In the genomic region with DNA sequence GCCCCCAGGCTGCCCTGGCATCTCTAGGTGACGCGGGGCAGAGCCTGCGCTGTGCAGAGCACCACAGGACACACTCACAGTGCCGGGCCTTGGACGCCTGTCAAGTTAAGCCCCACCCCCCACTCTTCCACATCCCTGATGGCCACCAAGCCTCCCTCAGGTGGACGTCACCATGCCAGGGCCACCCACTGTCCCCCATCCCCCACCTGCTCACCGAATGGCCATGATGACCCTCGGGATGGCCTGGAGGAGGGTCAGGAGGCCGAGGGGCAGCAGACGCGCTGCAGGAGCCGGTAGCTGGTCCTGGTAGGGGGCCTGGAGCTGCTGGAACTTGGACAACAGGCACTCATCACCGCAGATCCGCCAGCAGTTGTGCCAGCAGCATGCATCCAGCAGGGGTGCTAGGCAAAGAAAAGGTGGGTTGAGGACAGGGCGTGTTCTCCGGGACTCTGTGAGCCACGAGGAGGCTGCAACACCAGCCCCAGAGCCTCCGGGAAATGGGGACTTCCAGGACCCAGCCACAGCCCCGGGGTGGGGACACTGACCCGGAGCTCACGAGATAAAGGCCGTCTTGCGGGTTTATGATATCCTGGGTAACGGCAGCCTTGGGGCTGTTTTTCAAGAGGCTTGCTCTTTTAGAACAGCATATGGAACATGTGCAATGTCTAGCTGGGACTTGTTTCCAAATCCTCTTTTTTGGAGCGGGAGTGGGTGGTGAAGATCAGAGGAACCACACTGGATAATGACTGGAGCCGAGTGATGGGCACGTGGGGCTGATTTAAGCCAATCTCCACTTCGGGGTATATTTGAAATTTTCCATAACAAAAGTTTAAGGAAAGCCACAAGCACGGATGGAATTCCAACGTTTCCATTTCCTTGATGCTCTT, we compare ENCODE assay signal across 13 cellular contexts. TPM values are rescaled to one million over a fixed set of nuclear protein-coding genes. Genes with fewer than 3 reads are reported as not detected.
DNase-seq lines count a peak whose midpoint lies in the region; ATAC-seq, FAIRE-seq and TF ChIP-seq lines count a peak whose summit lies in the region.
"Had no signal": no experiment of that assay in that cellular context is flagged by ENCODE, and none has a peak within 500 bp of the region (broad histone marks: within the 10 kb centered on the region; RNA-seq: fewer than 3 reads in every experiment).

No MANE protein-coding gene starts in this region.

- TF ChIP-seq EP300 in K562 (IDR thresholded peaks at IDR 0.05; ENCODE audit: low read length) (peak; percentile 51; the same call in 1 of the 2 replicates), HepG2 (IDR thresholded peaks at IDR 0.05; ENCODE audit: low read depth in 2 of 2, low read length in 2 of 2) (no peak), HepG2 (CRISPR knock-in tag; IDR thresholded peaks at IDR 0.05; ENCODE audit: borderline replicate concordance) (no peak)

- TF ChIP-seq CTCF in HCT116 (IDR thresholded peaks at IDR 0.05 in 2 of 3, conservative IDR thresholded peaks at IDR 0.05 in 1 of 3; ENCODE audit: borderline replicate concordance in 1 of 3, insufficient read depth in 1 of 3, low read depth in 2 of 3, low read length in 2 of 3) (peak in 2 of 3 experiments; percentile 25 to 26; a peak in 4 of 6 replicates), K562 (IDR thresholded peaks at IDR 0.05 in 2 of 3, conservative IDR thresholded peaks at IDR 0.05 in 1 of 3; ENCODE audit: insufficient read depth in 2 of 3, low read depth in 1 of 3, low read length in 3 of 3) (peak; percentile 64 to 67 (median 66)), HepG2 (CRISPR knock-in tag; IDR thresholded peaks at IDR 0.05) (no peak)

- H2AFZ ChIP-seq in HCT116 (ENCODE audit: low read depth, low read length, poor library complexity, severe bottlenecking) (no peak overlapping the region), K562 (ENCODE audit: low read depth, low read length) (peak overlapping the region; percentile 95), HepG2 (ENCODE audit: low read length) (no peak overlapping the region)

- POLR2A ChIA-PET in HCT116 (lab: Charles Lee) (no interaction called here), K562 (lab: Yijun Ruan, JAX) (interaction anchor here (0.6 to 4.5 kb wide), 8 partner anchors 11 to 595 kb away, joined by 3 to 42 read pairs (median 4); partner anchors contain the start of gene C16orf95), HepG2 (lab: Yijun Ruan, JAX) (no interaction called here)

- ATAC-seq in HCT116, result peak; percentile 81
- ATAC-seq in K562, result peak; percentile 91
- ATAC-seq in HepG2, result peak; percentile 68
- no peak for ATAC-seq in GM18502 (IDR thresholded peaks at IDR 0.05; ENCODE audit: poor library complexity, unreplicated experiment)

- H3K9me3 ChIP-seq in BLaER1 (peaks cover 11% of the 10 kb centered on the region), HCT116 (ENCODE audit: control insufficient read depth in 1 of 2, insufficient read depth in 1 of 2, low read depth in 1 of 2, low read length in 2 of 2) (peaks cover 0 to 4% of the 10 kb centered on the region in 2 experiments; a peak in 1 of 4 replicates), K562 (replicated peaks; ENCODE audit: control insufficient read depth, insufficient read depth, low read depth, low read length) (peaks cover 6% of the 10 kb centered on the region), HepG2 (ENCODE audit: low read length) (no peaks in the 10 kb centered on the region)

- H3K79me2 ChIP-seq in HCT116 (ENCODE audit: insufficient read depth, low read length), result no peaks in the 10 kb centered on the region
- H3K79me2 ChIP-seq in K562 (ENCODE audit: control insufficient read depth, insufficient read depth, low read length), result peaks cover 22% of the 10 kb centered on the region
- no peaks in the 10 kb centered on the region for H3K79me2 ChIP-seq in HepG2 (ENCODE audit: insufficient read depth, low read length)

- no peak overlapping the region for H3K27ac ChIP-seq in BLaER1
- H3K27ac ChIP-seq in HCT116 (ENCODE audit: low read depth, low read length), result no peak overlapping the region
- peak overlapping the region; percentile 84 for H3K27ac ChIP-seq in K562 (ENCODE audit: extremely low read depth, low read depth, low read length)
- H3K27ac ChIP-seq in HepG2 (ENCODE audit: extremely low read length, insufficient read depth, low read length), result no peak overlapping the region
- H3K27ac ChIP-seq: left ventricle myocardium inferior had no signal

- H3K9ac ChIP-seq in BLaER1 (no peak overlapping the region), HCT116 (ENCODE audit: low read length) (no peak overlapping the region), K562 (ENCODE audit: insufficient read depth in 1 of 2, low read depth in 2 of 2, low read length in 2 of 2) (peak overlapping the region; percentile 81 to 90), HepG2 (ENCODE audit: insufficient read depth, low read depth, low read length) (no peak overlapping the region)

- no peak overlapping the region for H3K4me3 ChIP-seq in BLaER1
- no peak overlapping the region for H3K4me3 ChIP-seq in HCT116 (replicated peaks in 1 of 2; ENCODE audit: low read depth in 1 of 2, low read length in 2 of 2)
- H3K4me3 ChIP-seq in K562, result peak overlapping the region; percentile 44
- H3K4me3 ChIP-seq in HepG2 (replicated peaks in 1 of 3; ENCODE audit: insufficient read depth in 1 of 3, low read depth in 2 of 3, low read length in 3 of 3), result no peak overlapping the region
- H3K4me3 ChIP-seq: left ventricle myocardium inferior had no signal

- FAIRE-seq in K562 (lab: Jason Lieb, UNC) (peak; percentile 87), HepG2 (lab: Jason Lieb, UNC) (no peak)
- FAIRE-seq: endometrium, G401.6 had no signal

- H3K4me2 ChIP-seq in BLaER1, result peak overlapping the region; percentile 69; the same call in 1 of the 2 replicates
- no peak overlapping the region for H3K4me2 ChIP-seq in HCT116 (ENCODE audit: low read length)
- peak overlapping the region; percentile 93 for H3K4me2 ChIP-seq in K562 (ENCODE audit: insufficient read depth, low read length)
- H3K4me2 ChIP-seq in HepG2 (ENCODE audit: low read depth, low read length), result no peak overlapping the region

- intact Hi-C loops in HCT116 (cut with micrococcal nuclease), result no loop called here
- intact Hi-C loops in K562 (cut with micrococcal nuclease), result no loop called here
- intact Hi-C loops in HepG2 (cut with micrococcal nuclease; ENCODE audit: unreplicated experiment), result no loop called here

- no peaks in the 10 kb centered on the region for H4K20me1 ChIP-seq in BLaER1
- H4K20me1 ChIP-seq in HCT116 (ENCODE audit: insufficient read depth), result no peaks in the 10 kb centered on the region
- no peaks in the 10 kb centered on the region for H4K20me1 ChIP-seq in K562 (replicated peaks; ENCODE audit: control insufficient read depth, insufficient read depth, low read length)
- H4K20me1 ChIP-seq in HepG2 (ENCODE audit: insufficient read depth, low read length), result no peaks in the 10 kb centered on the region

- TF ChIP-seq RAD21 in HCT116 (IDR thresholded peaks at IDR 0.05; ENCODE audit: low read depth) (no peak), K562 (CRISPR knock-in tag; conservative IDR thresholded peaks at IDR 0.05 in 1 of 2, IDR thresholded peaks at IDR 0.05 in 1 of 2) (no peak), HepG2 (CRISPR knock-in tag; IDR thresholded peaks at IDR 0.05) (no peak)

- CTCF ChIA-PET in HCT116 (lab: Charles Lee), result interaction anchor here (1.2 kb wide), 1 partner anchor 243 kb away, joined by 3 read pairs; no protein-coding TSS in a partner anchor
- CTCF ChIA-PET in K562 (lab: Yijun Ruan, JAX; ENCODE audit: low intra/inter-chr PET ratio), result no interaction called here
- CTCF ChIA-PET in HepG2 (lab: Yijun Ruan, JAX; ENCODE audit: low intra/inter-chr PET ratio, low total read pairs), result no interaction called here

- H3K9me1 ChIP-seq in K562 (ENCODE audit: control insufficient read depth, insufficient read depth, low read length), result no peaks in the 10 kb centered on the region

- no peaks in the 10 kb centered on the region for H3K9me2 ChIP-seq in HCT116 (ENCODE audit: insufficient read depth)

- no peaks in the 10 kb centered on the region for H3K27me3 ChIP-seq in BLaER1
- H3K27me3 ChIP-seq in HCT116 (ENCODE audit: insufficient read depth, low read length), result no peaks in the 10 kb centered on the region
- H3K27me3 ChIP-seq in K562 (ENCODE audit: control insufficient read depth in 2 of 2, insufficient read depth in 2 of 2, low read length in 2 of 2), result no peaks in the 10 kb centered on the region
- no peaks in the 10 kb centered on the region for H3K27me3 ChIP-seq in HepG2 (ENCODE audit: control insufficient read depth in 1 of 2, insufficient read depth in 2 of 2, low read length in 2 of 2)

- WGBS in K562 (ENCODE audit: insufficient coverage, low coverage, missing lambda C conversion rate), result 6% methylated on average over 30 of the region's 30 CpGs
- 84% methylated on average over 24 of the region's 30 CpGs for WGBS in HepG2 (ENCODE audit: low lambda C conversion rate)

- in situ Hi-C loops in K562 (cut with MboI), result no loop called here
- in situ Hi-C loops in HepG2 (cut with HindIII; ENCODE audit: extremely low pct_ligation_motif_present, low pct_unique_long_range_greater_than_20kb), result no loop called here

- H3K36me3 ChIP-seq in BLaER1 (0 out of 2 replicates have a peak, but pooled peaks cover 8% of the 10 kb centered on the region), HCT116 (ENCODE audit: control insufficient read depth in 1 of 2, insufficient read depth in 2 of 2, low read length in 2 of 2) (no peaks in the 10 kb centered on the region; a peak in 1 of 4 replicates), K562 (ENCODE audit: control insufficient read depth, insufficient read depth, low read length) (peaks cover 11% of the 10 kb centered on the region; the same call in 1 of the 3 replicates), HepG2 (replicated peaks in 1 of 2; ENCODE audit: control insufficient read depth in 1 of 2, insufficient read depth in 2 of 2, low read length in 2 of 2) (no peaks in the 10 kb centered on the region; a peak in 1 of 5 replicates)
- H3K36me3 ChIP-seq: left ventricle myocardium inferior had no signal

- no TSS peak for BruUV-seq in HCT116 (replicated peaks; lab: Mats Ljungman, UMichigan)
- BruUV-seq in K562 (replicated peaks; lab: Mats Ljungman, UMichigan), result TSS peak; percentile 90
- BruUV-seq in HepG2 (replicated peaks; lab: Mats Ljungman, UMichigan), result no TSS peak

- TF ChIP-seq POLR2A in HCT116 (IDR thresholded peaks at IDR 0.05; ENCODE audit: borderline replicate concordance, extremely low read depth, insufficient read depth, insufficient read length) (no peak), K562 (conservative IDR thresholded peaks at IDR 0.05) (peak; percentile 82), HepG2 (IDR thresholded peaks at IDR 0.05; ENCODE audit: insufficient read depth in 1 of 2, low read depth in 2 of 2, low read length in 2 of 2) (no peak)

- RAD21 ChIA-PET in HCT116 (lab: Charles Lee; ENCODE audit: low non-redundant PET in 1 of 2, low total read pairs in 2 of 2, uncharacterized antibody in 2 of 2, unreplicated experiment in 2 of 2), result no interaction called here

- DNase-seq in HCT116 (ENCODE audit: low read depth, low spot score) (no peak), K562 (ENCODE audit: extremely low read depth in 1 of 4, low spot score in 3 of 4) (peak; percentile 85 to 87 (median 87)), HepG2 (ENCODE audit: low spot score) (no peak), HK-2 (ENCODE audit: unreplicated experiment) (no peak), NCI-H774 (lab: John Stamatoyannopoulos, UW) (no peak), glomerular visceral epithelial cell (ENCODE audit: extremely low spot score) (no peak)
- DNase-seq: activated CD4-positive, alpha-beta T cell treated with anti-CD3 and anti-CD28 coated beads for 48 hours; left ventricle myocardium inferior; NCI-H1105 had no signal

- peaks cover 24% of the 10 kb centered on the region for H3K4me1 ChIP-seq in BLaER1
- no peaks in the 10 kb centered on the region; a peak in 1 of 4 replicates for H3K4me1 ChIP-seq in HCT116 (ENCODE audit: control insufficient read depth in 1 of 2, insufficient read depth in 2 of 2, low read length in 2 of 2)
- H3K4me1 ChIP-seq in K562 (replicated peaks in 1 of 2; ENCODE audit: control insufficient read depth in 2 of 2, insufficient read depth in 2 of 2, low read length in 2 of 2), result peaks cover 39 to 40% of the 10 kb centered on the region in 2 experiments
- H3K4me1 ChIP-seq in HepG2 (ENCODE audit: insufficient read depth, low read length), result peaks cover 8% of the 10 kb centered on the region
- H3K4me1 ChIP-seq: left ventricle myocardium inferior had no signal

RNA-seq across cellular contexts. Expression of gene C16orf95, which starts 11.4 kb away (rescaled TPM):
- total RNA-seq in HCT116 (2021; ENCODE audit: unreplicated experiment) (12.2 TPM), K562 (2014; rRNA removed) (9.3 and 13.9 TPM in 2 replicates), K562 (2014; rRNA removed; fragmentation: Illumina TruSeq; extraction: Trizol) (7.4 and 9.4 TPM in 2 replicates), K562 (2015; rRNA removed; fragmentation: Illumina TruSeq; extraction: Trizol) (9.6 and 10.1 TPM in 2 replicates), K562 (2021) (20.5 and 22.6 TPM in 2 replicates), HepG2 (2016; rRNA removed; fragmentation: Illumina TruSeq; extraction: Trizol) (7.2 and 8.6 TPM in 2 replicates)
- 12.3 and 13.2 TPM in 2 replicates for polyA plus RNA-seq in HCT116 (2012)
- total RNA-seq in K562 (2011; cell fraction: chromatin; rRNA removed; ENCODE audit: low replicate concordance), result 15.0 and 27.5 TPM in 2 replicates
- 20.7 and 23.5 TPM in 2 replicates for total RNA-seq in K562 (2011; cell fraction: nucleolus; rRNA removed)
- total RNA-seq in K562 (2011; cell fraction: nucleoplasm; rRNA removed), result 12.6 and 13.9 TPM in 2 replicates
- polyA plus RNA-seq in K562 (2011; rRNA removed) (6.5 and 11.0 TPM in 2 replicates), K562 (2014; fragmentation: Illumina TruSeq; extraction: Trizol) (5.9 and 7.2 TPM in 2 replicates), K562 (2014; fragmentation: Nextera tagmentation; extraction: Ambion mirVana) (10 to 100 TPM; 13.7 to 15.3 TPM), K562 (2014; rRNA removed) (8.5 TPM in 2 replicates), HepG2 (2011; rRNA removed) (2.0 and 2.8 TPM in 2 replicates)
- 7.6 and 13.1 TPM in 2 replicates for polyA plus RNA-seq in K562 (2011; cell fraction: cytosol; rRNA removed)
- polyA plus RNA-seq in K562 (2011; cell fraction: nucleus; rRNA removed), result 17.5 and 20.0 TPM in 2 replicates
- 23.2 and 31.2 TPM in 2 replicates for polyA plus RNA-seq in K562 (2012)
- polyA minus RNA-seq in K562 (2011; rRNA and poly(A)+ RNA removed), result 2.5 and 4.1 TPM in 2 replicates
- 4.9 and 6.0 TPM in 2 replicates for polyA minus RNA-seq in K562 (2011; cell fraction: cytosol; rRNA and poly(A)+ RNA removed)
- polyA minus RNA-seq in K562 (2011; cell fraction: nucleus; rRNA and poly(A)+ RNA removed), result 10.5 and 13.0 TPM in 2 replicates
- total RNA-seq in HepG2 (2016; cell fraction: cytosol; rRNA removed; fragmentation: Illumina TruSeq; extraction: Trizol; ENCODE audit: low read depth), result 20.8 and 21.6 TPM in 2 replicates
- 6.9 and 8.1 TPM in 2 replicates for total RNA-seq in HepG2 (2016; cell fraction: insoluble cytoplasmic fraction; rRNA removed; fragmentation: Illumina TruSeq; extraction: Trizol)
- 15.4 and 16.2 TPM in 2 replicates for total RNA-seq in HepG2 (2016; cell fraction: membrane; rRNA removed; fragmentation: Illumina TruSeq; extraction: Trizol)
- total RNA-seq in HepG2 (2016; cell fraction: nucleus; rRNA removed; fragmentation: Illumina TruSeq; extraction: Trizol), result 6.3 TPM in 2 replicates
- 1.3 and 3.1 TPM in 2 replicates for polyA plus RNA-seq in HepG2 (2011; cell fraction: cytosol; rRNA removed)
- polyA plus RNA-seq in HepG2 (2011; cell fraction: nucleus; rRNA removed), result 4.1 and 5.0 TPM in 2 replicates
- 3.8 and 4.5 TPM in 2 replicates for polyA plus RNA-seq in HepG2 (2012)
- polyA plus RNA-seq in HepG2 (2016; cell fraction: cytosol; fragmentation: Illumina TruSeq; extraction: Trizol; ENCODE audit: low read depth), result 14.5 and 18.3 TPM in 2 replicates
- 6.1 and 7.7 TPM in 2 replicates for polyA plus RNA-seq in HepG2 (2016; cell fraction: insoluble cytoplasmic fraction; fragmentation: Illumina TruSeq; extraction: Trizol; ENCODE audit: low read depth)
- polyA plus RNA-seq in HepG2 (2016; cell fraction: membrane; fragmentation: Illumina TruSeq; extraction: Trizol; ENCODE audit: low read depth), result 13.5 and 16.8 TPM in 2 replicates
- 7.1 and 7.6 TPM in 2 replicates for polyA plus RNA-seq in HepG2 (2016; cell fraction: nucleus; fragmentation: Illumina TruSeq; extraction: Trizol; ENCODE audit: insufficient read depth, low read depth)
- 2.1 and 2.6 TPM in 2 replicates for polyA minus RNA-seq in HepG2 (2011; rRNA and poly(A)+ RNA removed; ENCODE audit: low replicate concordance)
- 0.79 and 1.4 TPM in 2 replicates for polyA minus RNA-seq in HepG2 (2011; cell fraction: cytosol; rRNA and poly(A)+ RNA removed)
- 3.7 and 5.0 TPM in 2 replicates for polyA minus RNA-seq in HepG2 (2011; cell fraction: nucleus; rRNA and poly(A)+ RNA removed)

Comparison
In these comparisons a context has a peak if more than half of its experiments do, and no peak if none do; other contexts are left out.
1. H3K4me2 ChIP-seq: peak in BLaER1 (single experiment) and K562 (single experiment); none in HCT116 (single experiment) and HepG2 (single experiment).
2. H3K9ac ChIP-seq: peak in K562 (2 of 2); none in BLaER1 (single experiment), HCT116 (single experiment) and HepG2 (single experiment).
3. DNase-seq: peak in K562 (4 of 4); none in HCT116 (single experiment), HepG2 (single experiment), HK-2 (single experiment), NCI-H774 (single experiment) and glomerular visceral epithelial cell (single experiment).